2 cellular contexts compared by ENCODE assay signal in the genomic region with DNA sequence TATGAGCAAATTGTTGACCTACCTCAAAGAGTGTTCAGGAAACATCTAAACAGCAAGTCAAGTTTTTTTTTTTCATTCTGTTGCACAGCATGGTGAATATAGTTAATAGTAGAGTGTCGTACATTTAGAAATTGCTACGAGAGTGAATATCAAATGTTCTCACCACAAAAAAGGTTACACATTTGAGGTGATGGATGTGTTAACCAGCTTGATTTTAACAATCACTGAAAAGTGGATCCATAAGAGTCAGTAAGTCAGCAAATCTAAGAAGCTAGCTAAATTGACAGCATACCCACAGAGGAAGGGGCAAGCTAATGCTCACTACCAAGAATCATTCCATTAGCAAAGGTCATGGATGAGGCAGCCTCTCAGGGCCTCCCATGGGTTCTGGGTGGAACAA.
TF ChIP-seq lines count a peak whose summit lies in the region.

No MANE protein-coding gene starts in this region.

TF ChIP-seq in IMR-90, 13 proteins besides CTCF, POLR2A, EP300 and RAD21:
- TF ChIP-seq, protein P1, sequence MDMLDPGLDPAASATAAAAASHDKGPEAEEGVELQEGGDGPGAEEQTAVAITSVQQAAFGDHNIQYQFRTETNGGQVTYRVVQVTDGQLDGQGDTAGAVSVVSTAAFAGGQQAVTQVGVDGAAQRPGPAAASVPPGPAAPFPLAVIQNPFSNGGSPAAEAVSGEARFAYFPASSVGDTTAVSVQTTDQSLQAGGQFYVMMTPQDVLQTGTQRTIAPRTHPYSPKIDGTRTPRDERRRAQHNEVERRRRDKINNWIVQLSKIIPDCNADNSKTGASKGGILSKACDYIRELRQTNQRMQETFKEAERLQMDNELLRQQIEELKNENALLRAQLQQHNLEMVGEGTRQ (IDR thresholded peaks at IDR 0.05; ENCODE audit: low read depth, low read length), result no peak
- TF ChIP-seq MXI1 (IDR thresholded peaks at IDR 0.05; ENCODE audit: borderline replicate concordance, low read depth, low read length) (no peak), CHD1 (IDR thresholded peaks at IDR 0.05; ENCODE audit: low read depth, low read length) (no peak), SMC3 (IDR thresholded peaks at IDR 0.05; ENCODE audit: low read depth, low read length) (no peak), MAFK (IDR thresholded peaks at IDR 0.05; ENCODE audit: low read depth, low read length) (no peak), BHLHE40 (IDR thresholded peaks at IDR 0.05; ENCODE audit: low read depth, low read length) (no peak)
- TF ChIP-seq, protein P2, sequence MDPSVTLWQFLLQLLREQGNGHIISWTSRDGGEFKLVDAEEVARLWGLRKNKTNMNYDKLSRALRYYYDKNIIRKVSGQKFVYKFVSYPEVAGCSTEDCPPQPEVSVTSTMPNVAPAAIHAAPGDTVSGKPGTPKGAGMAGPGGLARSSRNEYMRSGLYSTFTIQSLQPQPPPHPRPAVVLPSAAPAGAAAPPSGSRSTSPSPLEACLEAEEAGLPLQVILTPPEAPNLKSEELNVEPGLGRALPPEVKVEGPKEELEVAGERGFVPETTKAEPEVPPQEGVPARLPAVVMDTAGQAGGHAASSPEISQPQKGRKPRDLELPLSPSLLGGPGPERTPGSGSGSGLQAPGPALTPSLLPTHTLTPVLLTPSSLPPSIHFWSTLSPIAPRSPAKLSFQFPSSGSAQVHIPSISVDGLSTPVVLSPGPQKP (IDR thresholded peaks at IDR 0.05; ENCODE audit: borderline replicate concordance, low read depth, low read length), result no peak

TF ChIP-seq in GM23338, 12 proteins besides CTCF, POLR2A, EP300 and RAD21 (continued from another document):
- TF ChIP-seq, protein P3, sequence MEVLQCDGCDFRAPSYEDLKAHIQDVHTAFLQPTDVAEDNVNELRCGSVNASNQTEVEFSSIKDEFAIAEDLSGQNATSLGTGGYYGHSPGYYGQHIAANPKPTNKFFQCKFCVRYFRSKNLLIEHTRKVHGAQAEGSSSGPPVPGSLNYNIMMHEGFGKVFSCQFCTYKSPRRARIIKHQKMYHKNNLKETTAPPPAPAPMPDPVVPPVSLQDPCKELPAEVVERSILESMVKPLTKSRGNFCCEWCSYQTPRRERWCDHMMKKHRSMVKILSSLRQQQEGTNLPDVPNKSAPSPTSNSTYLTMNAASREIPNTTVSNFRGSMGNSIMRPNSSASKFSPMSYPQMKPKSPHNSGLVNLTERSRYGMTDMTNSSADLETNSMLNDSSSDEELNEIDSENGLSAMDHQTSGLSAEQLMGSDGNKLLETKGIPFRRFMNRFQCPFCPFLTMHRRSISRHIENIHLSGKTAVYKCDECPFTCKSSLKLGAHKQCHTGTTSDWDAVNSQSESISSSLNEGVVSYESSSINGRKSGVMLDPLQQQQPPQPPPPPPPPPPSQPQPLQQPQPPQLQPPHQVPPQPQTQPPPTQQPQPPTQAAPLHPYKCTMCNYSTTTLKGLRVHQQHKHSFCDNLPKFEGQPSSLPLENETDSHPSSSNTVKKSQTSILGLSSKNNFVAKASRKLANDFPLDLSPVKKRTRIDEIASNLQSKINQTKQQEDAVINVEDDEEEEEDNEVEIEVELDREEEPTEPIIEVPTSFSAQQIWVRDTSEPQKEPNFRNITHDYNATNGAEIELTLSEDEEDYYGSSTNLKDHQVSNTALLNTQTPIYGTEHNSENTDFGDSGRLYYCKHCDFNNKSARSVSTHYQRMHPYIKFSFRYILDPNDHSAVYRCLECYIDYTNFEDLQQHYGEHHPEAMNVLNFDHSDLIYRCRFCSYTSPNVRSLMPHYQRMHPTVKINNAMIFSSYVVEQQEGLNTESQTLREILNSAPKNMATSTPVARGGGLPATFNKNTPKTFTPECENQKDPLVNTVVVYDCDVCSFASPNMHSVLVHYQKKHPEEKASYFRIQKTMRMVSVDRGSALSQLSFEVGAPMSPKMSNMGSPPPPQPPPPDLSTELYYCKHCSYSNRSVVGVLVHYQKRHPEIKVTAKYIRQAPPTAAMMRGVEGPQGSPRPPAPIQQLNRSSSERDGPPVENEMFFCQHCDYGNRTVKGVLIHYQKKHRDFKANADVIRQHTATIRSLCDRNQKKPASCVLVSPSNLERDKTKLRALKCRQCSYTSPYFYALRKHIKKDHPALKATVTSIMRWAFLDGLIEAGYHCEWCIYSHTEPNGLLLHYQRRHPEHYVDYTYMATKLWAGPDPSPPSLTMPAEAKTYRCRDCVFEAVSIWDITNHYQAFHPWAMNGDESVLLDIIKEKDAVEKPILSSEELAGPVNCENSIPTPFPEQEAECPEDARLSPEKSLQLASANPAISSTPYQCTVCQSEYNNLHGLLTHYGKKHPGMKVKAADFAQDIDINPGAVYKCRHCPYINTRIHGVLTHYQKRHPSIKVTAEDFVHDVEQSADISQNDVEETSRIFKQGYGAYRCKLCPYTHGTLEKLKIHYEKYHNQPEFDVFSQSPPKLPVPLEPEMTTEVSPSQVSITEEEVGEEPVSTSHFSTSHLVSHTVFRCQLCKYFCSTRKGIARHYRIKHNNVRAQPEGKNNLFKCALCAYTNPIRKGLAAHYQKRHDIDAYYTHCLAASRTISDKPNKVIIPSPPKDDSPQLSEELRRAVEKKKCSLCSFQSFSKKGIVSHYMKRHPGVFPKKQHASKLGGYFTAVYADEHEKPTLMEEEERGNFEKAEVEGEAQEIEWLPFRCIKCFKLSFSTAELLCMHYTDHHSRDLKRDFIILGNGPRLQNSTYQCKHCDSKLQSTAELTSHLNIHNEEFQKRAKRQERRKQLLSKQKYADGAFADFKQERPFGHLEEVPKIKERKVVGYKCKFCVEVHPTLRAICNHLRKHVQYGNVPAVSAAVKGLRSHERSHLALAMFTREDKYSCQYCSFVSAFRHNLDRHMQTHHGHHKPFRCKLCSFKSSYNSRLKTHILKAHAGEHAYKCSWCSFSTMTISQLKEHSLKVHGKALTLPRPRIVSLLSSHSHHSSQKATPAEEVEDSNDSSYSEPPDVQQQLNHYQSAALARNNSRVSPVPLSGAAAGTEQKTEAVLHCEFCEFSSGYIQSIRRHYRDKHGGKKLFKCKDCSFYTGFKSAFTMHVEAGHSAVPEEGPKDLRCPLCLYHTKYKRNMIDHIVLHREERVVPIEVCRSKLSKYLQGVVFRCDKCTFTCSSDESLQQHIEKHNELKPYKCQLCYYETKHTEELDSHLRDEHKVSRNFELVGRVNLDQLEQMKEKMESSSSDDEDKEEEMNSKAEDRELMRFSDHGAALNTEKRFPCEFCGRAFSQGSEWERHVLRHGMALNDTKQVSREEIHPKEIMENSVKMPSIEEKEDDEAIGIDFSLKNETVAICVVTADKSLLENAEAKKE (CRISPR knock-in tag; IDR thresholded peaks at IDR 0.05), result no peak
